In the genomic region with DNA sequence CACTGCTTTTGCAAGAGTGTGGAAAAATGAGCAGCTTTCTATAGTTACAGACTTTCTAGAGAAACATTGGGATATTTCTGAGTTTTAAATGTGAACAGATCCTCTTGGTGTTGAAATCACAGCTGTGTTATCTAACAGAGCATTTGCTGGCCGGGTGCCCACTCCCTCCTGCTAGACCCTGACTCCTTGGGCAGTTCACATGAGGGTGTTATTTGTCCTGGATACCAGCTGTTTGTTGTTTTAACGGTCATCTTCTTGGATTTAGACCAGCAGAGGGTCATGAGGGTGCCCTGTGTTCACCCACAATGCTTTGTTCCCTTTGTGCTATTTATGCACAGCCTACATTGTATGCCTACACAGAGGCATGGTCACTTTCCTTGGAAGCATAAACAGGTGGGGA, we compare ENCODE assay signal across 14 cellular contexts.
DNase-seq lines count a peak whose midpoint lies in the region; ATAC-seq and TF ChIP-seq lines count a peak whose summit lies in the region.
"Had no signal": no experiment of that assay in that cellular context is flagged by ENCODE, and none has a peak within 500 bp of the region (broad histone marks: within the 10 kb centered on the region; RNA-seq: fewer than 3 reads in every experiment).

No MANE protein-coding gene starts in this region.

- H4K12ac ChIP-seq in trophoblast cell (ENCODE audit: low read depth, low read length): no peak overlapping the region

- H3K27me3 ChIP-seq in trophoblast cell (ENCODE audit: insufficient read depth, low read length): no peaks in the 10 kb centered on the region

- H3K27ac Mint-ChIP-seq in WTC11: no peak overlapping the region
- H3K27ac Mint-ChIP-seq: activated naive CD4-positive, alpha-beta T cell treated with anti-CD3 and anti-CD28 coated beads, Interleukin-2, amount 10 ng/mL, durations not matched to agents 7 days and 5 days; CD8-positive, alpha-beta T cell had no signal

- H3K79me2 ChIP-seq in trophoblast cell (ENCODE audit: control insufficient read depth, insufficient read depth, low read length, poor library complexity): no peaks in the 10 kb centered on the region

- peaks cover 69% of the 10 kb centered on the region for H3K36me3 Mint-ChIP-seq in WTC11
- H3K36me3 Mint-ChIP-seq: CD8-positive, alpha-beta T cell had no signal

- no peaks in the 10 kb centered on the region for H3K27me3 Mint-ChIP-seq in WTC11 (ENCODE audit: low read depth)
- H3K27me3 Mint-ChIP-seq: activated naive CD4-positive, alpha-beta T cell treated with anti-CD3 and anti-CD28 coated beads, Interleukin-2, amount 10 ng/mL, durations not matched to agents 7 days and 5 days had no signal

- H2AFZ ChIP-seq in trophoblast cell (ENCODE audit: insufficient read depth, low read length, poor library complexity): no peak overlapping the region
- H2AFZ ChIP-seq: PC-9 had no signal

- no peak for ATAC-seq in HG02763 (IDR thresholded peaks at IDR 0.05; ENCODE audit: unreplicated experiment)
- no peak for ATAC-seq in GM18502 (IDR thresholded peaks at IDR 0.05; ENCODE audit: poor library complexity, unreplicated experiment)
- ATAC-seq in WTC11: no peak
- ATAC-seq: CD8-positive, alpha-beta T cell; heart right ventricle had no signal

- no peak overlapping the region for H4K91ac ChIP-seq in trophoblast cell (ENCODE audit: low read depth, low read length)

- H2AK5ac ChIP-seq in trophoblast cell (ENCODE audit: low read length): no peak overlapping the region

- WGBS in trophoblast cell (ENCODE audit: extremely low coverage, insufficient coverage, insufficient read length): no CpG with 5 or more reads among the region's 2 CpGs

- H2BK120ac ChIP-seq in trophoblast cell (ENCODE audit: insufficient read depth, low read length, poor library complexity): no peak overlapping the region

- H3K9me3 Mint-ChIP-seq in WTC11: peaks cover 23% of the 10 kb centered on the region
- H3K9me3 Mint-ChIP-seq: CD8-positive, alpha-beta T cell had no signal

- H3K4me3 ChIP-seq in fibroblast of villous mesenchyme (ENCODE audit: low read depth, low read length) (no peak overlapping the region), trophoblast cell (ENCODE audit: low read depth, low read length) (no peak overlapping the region)
- H3K4me3 ChIP-seq: heart right ventricle, PC-9 had no signal

- POLR2A ChIA-PET in WTC11 (lab: Charles Lee): no interaction called here

- H3K4me1 Mint-ChIP-seq in WTC11: no peaks in the 10 kb centered on the region
- H3K4me1 Mint-ChIP-seq: activated naive CD4-positive, alpha-beta T cell treated with anti-CD3 and anti-CD28 coated beads, Interleukin-2, amount 10 ng/mL, durations not matched to agents 7 days and 5 days had no signal

- no peaks in the 10 kb centered on the region for H3K4me1 ChIP-seq in trophoblast cell (ENCODE audit: control insufficient read depth in 1 of 2, insufficient read depth in 2 of 2, low read length in 2 of 2)

- in situ Hi-C loops in SK-MEL-5 (cut with HindIII; ENCODE audit: low pct_unique_long_range_greater_than_20kb, low sequenced_read_pairs): no loop called here

- H3K36me3 ChIP-seq in trophoblast cell (ENCODE audit: control insufficient read depth in 1 of 2, insufficient read depth in 2 of 2, low read length in 2 of 2): peaks cover 2 to 7% of the 10 kb centered on the region in 2 experiments

- H3K4me3 Mint-ChIP-seq in WTC11: no peak overlapping the region
- H3K4me3 Mint-ChIP-seq: activated naive CD4-positive, alpha-beta T cell treated with anti-CD3 and anti-CD28 coated beads, Interleukin-2, amount 10 ng/mL, durations not matched to agents 7 days and 5 days; CD8-positive, alpha-beta T cell had no signal

- TF ChIP-seq CTCF in fibroblast of villous mesenchyme (IDR thresholded peaks at IDR 0.05; ENCODE audit: insufficient read depth, low read depth, low read length): no peak
- TF ChIP-seq CTCF in WTC11 (IDR thresholded peaks at IDR 0.05): no peak

- peak; percentile 30 for DNase-seq in EL
- DNase-seq in SK-MEL-5 (ENCODE audit: low read depth, low spot score): peak; percentile 25
- peak; percentile 85 for DNase-seq in fibroblast of villous mesenchyme (ENCODE audit: low read depth)
- peak; percentile 70 to 73 for DNase-seq in trophoblast cell
- DNase-seq in NCI-H2171 (lab: John Stamatoyannopoulos, UW): no peak
- DNase-seq in WTC11 (ENCODE audit: low spot score): no peak
- DNase-seq: activated naive CD4-positive, alpha-beta T cell treated with anti-CD3 and anti-CD28 coated beads, Interleukin-2, amount 10 ng/mL, durations not matched to agents 7 days and 5 days; CD8-positive, alpha-beta T cell; NCI-H1436 treated with DMSO at 0.1 percent for 48 hours; PC-9; T1000 had no signal

- CTCF ChIA-PET in WTC11 (lab: Charles Lee): interaction anchor here (0.9 kb wide), 1 partner anchor 337 kb away, joined by 5 read pairs; no protein-coding TSS in a partner anchor

- no peak overlapping the region for H2BK5ac ChIP-seq in trophoblast cell (ENCODE audit: low read depth, low read length, poor library complexity)

- H3K27ac ChIP-seq in trophoblast cell (ENCODE audit: low read depth, low read length): no peak overlapping the region
- H3K27ac ChIP-seq: heart right ventricle, PC-9 had no signal

- H2BK12ac ChIP-seq in trophoblast cell (ENCODE audit: low read length): no peak overlapping the region

- no peak overlapping the region for H3K14ac ChIP-seq in trophoblast cell (ENCODE audit: low read length)

- H3K9me3 ChIP-seq in trophoblast cell (ENCODE audit: insufficient read depth, low read depth, low read length): no peaks in the 10 kb centered on the region
- H3K9me3 ChIP-seq: heart right ventricle had no signal

- no peaks in the 10 kb centered on the region for H3K79me1 ChIP-seq in trophoblast cell (ENCODE audit: low read length)

- no peak overlapping the region for H3K4ac ChIP-seq in trophoblast cell (ENCODE audit: low read depth, low read length)

- H3K23ac ChIP-seq in trophoblast cell (ENCODE audit: low read length): no peak overlapping the region

- no peak overlapping the region for H3K9ac ChIP-seq in trophoblast cell (ENCODE audit: low read length)

- H3K18ac ChIP-seq in trophoblast cell (ENCODE audit: low read length): no peak overlapping the region

- no peak overlapping the region for H4K8ac ChIP-seq in trophoblast cell (ENCODE audit: low read depth, low read length)

- no peak overlapping the region for H3K4me2 ChIP-seq in trophoblast cell (ENCODE audit: low read length)
- H3K4me2 ChIP-seq: PC-9 had no signal

TF ChIP-seq in WTC11, 78 proteins besides CTCF, POLR2A, EP300 and RAD21 (continues in another document):
- TF ChIP-seq ATF6 (CRISPR knock-in tag; IDR thresholded peaks at IDR 0.05) (no peak), PRDM15 (CRISPR knock-in tag; IDR thresholded peaks at IDR 0.05) (no peak), FOXP1 (CRISPR knock-in tag; IDR thresholded peaks at IDR 0.05; ENCODE audit: borderline replicate concordance) (no peak), ATF3 (CRISPR knock-in tag; conservative IDR thresholded peaks at IDR 0.05) (no peak), FOXK1 (CRISPR knock-in tag; IDR thresholded peaks at IDR 0.05) (no peak)
- TF ChIP-seq, protein P1, sequence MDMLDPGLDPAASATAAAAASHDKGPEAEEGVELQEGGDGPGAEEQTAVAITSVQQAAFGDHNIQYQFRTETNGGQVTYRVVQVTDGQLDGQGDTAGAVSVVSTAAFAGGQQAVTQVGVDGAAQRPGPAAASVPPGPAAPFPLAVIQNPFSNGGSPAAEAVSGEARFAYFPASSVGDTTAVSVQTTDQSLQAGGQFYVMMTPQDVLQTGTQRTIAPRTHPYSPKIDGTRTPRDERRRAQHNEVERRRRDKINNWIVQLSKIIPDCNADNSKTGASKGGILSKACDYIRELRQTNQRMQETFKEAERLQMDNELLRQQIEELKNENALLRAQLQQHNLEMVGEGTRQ (CRISPR knock-in tag; IDR thresholded peaks at IDR 0.05): no peak

Comparison
In these comparisons a context has a peak if more than half of its experiments do, and no peak if none do; other contexts are left out.
1. DNase-seq: peak in EL (single experiment), SK-MEL-5 (single experiment), fibroblast of villous mesenchyme (single experiment) and trophoblast cell (2 of 2); none in NCI-H2171 (single experiment) and WTC11 (single experiment).